ENCODE assay signal across 25 cellular contexts in the genomic region with DNA sequence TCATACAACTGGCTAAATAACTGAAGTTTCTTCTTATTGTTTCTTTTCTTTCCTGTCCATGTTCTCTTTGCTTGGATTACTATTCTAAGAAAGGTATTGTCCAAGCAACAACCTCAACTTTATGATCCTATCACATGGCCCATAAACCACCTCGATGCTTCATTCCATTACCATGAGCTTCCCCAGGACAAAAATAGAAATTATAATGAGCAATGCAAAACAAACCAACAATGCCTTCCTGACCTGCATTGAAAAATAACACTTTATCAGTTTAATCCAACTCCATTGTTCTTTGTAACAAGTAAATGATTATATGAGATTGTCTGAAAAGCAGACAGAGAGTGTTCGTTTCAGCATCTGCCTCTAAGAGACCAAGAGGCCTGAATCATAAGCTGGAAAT.
"Had no signal": no experiment of that assay in that cellular context is flagged by ENCODE, and none has a peak within 500 bp of the region (broad histone marks: within the 10 kb centered on the region; RNA-seq: fewer than 3 reads in every experiment).

No MANE protein-coding gene starts in this region.

- DNase-seq: caudate nucleus; colonic mucosa; effector CD4-positive, alpha-beta T cell; endodermal cell; esophagus squamous epithelium; foreskin fibroblast; glutamatergic neuron; hippocampal formation; left ventricle myocardium inferior; lower lobe of right lung; midbrain; naive B cell; occipital lobe; pancreas; retina; stimulated activated CD4-positive, alpha-beta T cell treated with anti-CD3 and anti-CD28 coated beads, Interleukin-2, amount 100 ng/mL, for 24 hours; stimulated activated CD4-positive, alpha-beta T cell treated with anti-CD3 and anti-CD28 coated beads, Interleukin-4, amount 100 ng/mL, for 4 hours; stimulated activated naive B cell treated with anti-CD40 and anti-IgM and Interleukin-4, amounts not matched to agents 10 μg/mL and 1 μg/mL and 100 μg/mL, for 72 hours; stimulated activated naive CD8-positive, alpha-beta T cell treated with anti-CD3 and anti-CD28 coated beads, Interleukin-15, amount 100 ng/mL, for 72 hours; testis; trophoblast cell had no signal

- H3K36me3 ChIP-seq: colonic mucosa, esophagus squamous epithelium, gastroesophageal sphincter, left ventricle myocardium inferior, lower lobe of right lung, pancreas, prostate gland had no signal

- ATAC-seq: gastroesophageal sphincter; lower lobe of right lung; pancreas; sciatic nerve; stimulated activated naive B cell treated with anti-CD40 and anti-IgM and Interleukin-4, amounts not matched to agents 10 μg/mL and 1 μg/mL and 100 μg/mL, for 72 hours; stimulated activated naive CD8-positive, alpha-beta T cell treated with anti-CD3 and anti-CD28 coated beads, Interleukin-15, amount 100 ng/mL, for 72 hours had no signal

- H3K27me3 ChIP-seq: colonic mucosa, esophagus squamous epithelium, gastroesophageal sphincter, testis had no signal

- H3K4me3 ChIP-seq: colonic mucosa, esophagus squamous epithelium, gastroesophageal sphincter, left ventricle myocardium inferior, lower lobe of right lung, pancreas, prostate gland, skin epidermis, testis had no signal
